ENCODE assay signal across 23 cellular contexts in the genomic region with DNA sequence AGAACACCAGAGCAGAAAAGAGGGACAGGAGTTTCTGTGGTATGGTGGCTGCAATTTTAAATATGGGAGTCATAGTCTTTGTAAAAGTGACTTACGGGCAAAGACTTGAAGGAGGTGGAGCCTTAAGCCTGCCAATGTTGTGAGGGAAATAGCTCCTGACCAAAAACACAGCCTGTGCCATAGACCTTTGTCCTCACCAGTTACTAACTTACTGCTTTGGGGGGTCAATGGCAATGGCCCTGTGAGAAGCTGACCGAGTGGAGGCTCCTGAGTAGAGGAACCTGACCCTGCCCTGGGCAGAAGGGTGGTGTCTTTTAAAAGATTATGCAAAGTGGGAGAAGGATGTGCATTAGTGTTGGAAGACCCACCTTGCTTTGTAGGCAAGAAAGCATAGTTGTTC. TPM values are rescaled to one million over a fixed set of nuclear protein-coding genes. Genes with fewer than 3 reads are reported as not detected.
DNase-seq lines count a peak whose midpoint lies in the region; TF ChIP-seq lines count a peak whose summit lies in the region.
"Had no signal": no experiment of that assay in that cellular context is flagged by ENCODE, and none has a peak within 500 bp of the region (broad histone marks: within the 10 kb centered on the region; RNA-seq: fewer than 3 reads in every experiment).

No MANE protein-coding gene starts in this region.

- intact Hi-C loops in ovary (cut with DNase I), result no loop called here

- H3K27me3 ChIP-seq in HUES48 (ENCODE audit: control insufficient read depth, insufficient read depth, low read length) (no peaks in the 10 kb centered on the region), iPS DF 6.9 (ENCODE audit: control insufficient read depth, insufficient read depth, low read length) (no peaks in the 10 kb centered on the region), subcutaneous abdominal adipose tissue (ENCODE audit: control insufficient read depth in 5 of 5, insufficient read depth in 4 of 5, low read length in 5 of 5) (no peaks in the 10 kb centered on the region), ovary (no peaks in the 10 kb centered on the region)
- H3K27me3 ChIP-seq: ascending aorta, gastrocnemius medialis had no signal

- H3K9me3 ChIP-seq in HUES48 (ENCODE audit: control insufficient read depth, insufficient read depth, low read length), result no peaks in the 10 kb centered on the region
- H3K9me3 ChIP-seq in SK-N-MC (ENCODE audit: low read depth, low read length), result no peaks in the 10 kb centered on the region
- H3K9me3 ChIP-seq in iPS DF 6.9 (ENCODE audit: control insufficient read depth, insufficient read depth, low read length), result no peaks in the 10 kb centered on the region
- H3K9me3 ChIP-seq in subcutaneous abdominal adipose tissue (ENCODE audit: control insufficient read depth in 5 of 5, low read length in 5 of 5), result no peaks in the 10 kb centered on the region
- no peaks in the 10 kb centered on the region for H3K9me3 ChIP-seq in ovary
- H3K9me3 ChIP-seq: ascending aorta, gastrocnemius medialis, left ventricle myocardium inferior, prostate gland had no signal

- TF ChIP-seq EP300 in ovary (IDR thresholded peaks at IDR 0.05), result no peak

- peak overlapping the region; percentile 36 for H3K9ac ChIP-seq in HUES48 (ENCODE audit: low read depth, low read length)
- peak overlapping the region; percentile 20 for H3K9ac ChIP-seq in SK-N-MC (ENCODE audit: insufficient read length)
- H3K9ac ChIP-seq in subcutaneous abdominal adipose tissue (ENCODE audit: low read length in 5 of 5), result peak overlapping the region in 1 of 5 donors; percentile 27

- peak overlapping the region; percentile 99 for H3K27ac ChIP-seq in HUES48 (ENCODE audit: low read depth, low read length)
- H3K27ac ChIP-seq in SK-N-MC, result no peak overlapping the region
- peak overlapping the region; percentile 38 for H3K27ac ChIP-seq in iPS DF 6.9 (ENCODE audit: low read length)
- peak overlapping the region; percentile 71 for H3K27ac ChIP-seq in subcutaneous abdominal adipose tissue (ENCODE audit: low read depth, low read length)
- H3K27ac ChIP-seq in ovary, result no peak overlapping the region
- H3K27ac ChIP-seq: ascending aorta, gastrocnemius medialis, left ventricle myocardium inferior, PC-9, prostate gland, skin epidermis had no signal

- peaks cover 36% of the 10 kb centered on the region for H3K4me1 ChIP-seq in HUES48 (ENCODE audit: control insufficient read depth, insufficient read depth, low read length)
- peaks cover 8% of the 10 kb centered on the region; the same call in 1 of the 2 replicates for H3K4me1 ChIP-seq in iPS DF 6.9 (ENCODE audit: control insufficient read depth, insufficient read depth, low read length)
- H3K4me1 ChIP-seq in subcutaneous abdominal adipose tissue (ENCODE audit: control insufficient read depth in 5 of 5, insufficient read depth in 5 of 5, low read length in 5 of 5), result peaks cover 3 to 74% (median 60%) of the 10 kb centered on the region in 5 donors
- peaks cover 1% of the 10 kb centered on the region for H3K4me1 ChIP-seq in ovary (ENCODE audit: insufficient read depth)
- H3K4me1 ChIP-seq: prostate gland had no signal

- H3K4me3 ChIP-seq in HUES48 (ENCODE audit: low read depth, low read length) (peak overlapping the region; percentile 50), SK-N-MC (no peak overlapping the region), iPS DF 6.9 (ENCODE audit: low read length) (no peak overlapping the region), subcutaneous abdominal adipose tissue (ENCODE audit: low read depth in 1 of 5, low read length in 5 of 5) (peak overlapping the region in 1 of 5 donors; percentile 12), ovary (no peak overlapping the region)
- H3K4me3 ChIP-seq: ascending aorta, gastrocnemius medialis, left ventricle myocardium inferior, PC-9, prostate gland, skin epidermis had no signal

- DNase-seq in SK-N-MC (ENCODE audit: low read depth, low spot score), result no peak
- no peak for DNase-seq in iPS DF 6.9 (ENCODE audit: low read depth, low spot score)
- no peak for DNase-seq in ovary
- DNase-seq in T1000 (lab: John Stamatoyannopoulos, UW), result no peak
- DNase-seq in ecto neural progenitor cell (ENCODE audit: low spot score), result no peak
- DNase-seq: activated CD8-positive, alpha-beta T cell treated with anti-CD3 and anti-CD28 coated beads for 36 hours; activated naive CD4-positive, alpha-beta T cell treated with anti-CD3 and anti-CD28 coated beads for 36 hours; activated T-cell treated with anti-CD3 and anti-CD28 coated beads, Interleukin-2, amount 50 U/mL, for 1 hour; DMS79 treated with DMSO at 0.1 percent for 48 hours; gastrocnemius medialis; IMR-90; left ventricle myocardium inferior; NCI-H1694; NCI-H2227 treated with DMSO at 0.1 percent for 48 hours; NCI-H774; PC-9; stimulated activated CD4-positive, alpha-beta T cell treated with anti-CD3 and anti-CD28 coated beads, Interleukin-2, amount 100 ng/mL, for 24 hours; trophoblast cell had no signal

- H3K36me3 ChIP-seq in HUES48 (ENCODE audit: control insufficient read depth, insufficient read depth, low read length) (peaks cover 24% of the 10 kb centered on the region), SK-N-MC (ENCODE audit: insufficient read depth, low read length) (peaks cover 56% of the 10 kb centered on the region), iPS DF 6.9 (ENCODE audit: control insufficient read depth, insufficient read depth, low read length) (no peaks in the 10 kb centered on the region), subcutaneous abdominal adipose tissue (ENCODE audit: control insufficient read depth in 5 of 5, insufficient read depth in 5 of 5, low read length in 5 of 5) (peaks cover 0 to 2% (median 0%) of the 10 kb centered on the region in 5 donors), ovary (no peaks in the 10 kb centered on the region)
- H3K36me3 ChIP-seq: prostate gland had no signal

- no peak for TF ChIP-seq POLR2A in ovary (IDR thresholded peaks at IDR 0.05)

- WGBS in iPS DF 6.9 (ENCODE audit: insufficient coverage, insufficient read length), result no CpG with 5 or more reads among the region's 2 CpGs
- WGBS in ovary, 3 donors, result 93 to 99% (median 98%) methylated on average over 2 of the region's 2 CpGs

- TF ChIP-seq CTCF in ovary (IDR thresholded peaks at IDR 0.05), result no peak

RNA-seq across cellular contexts. Expression of gene MTHFD1, which starts 3.8 kb away (rescaled TPM):
- total RNA-seq in ovary, result 10 to 100 TPM; 16.3 to 77.6 (median 52.1) TPM
- polyA plus RNA-seq in ovary, result 10 to 100 TPM; 21.5 to 63.7 TPM

Comparison
In these comparisons a context has a peak if more than half of its experiments do, and no peak if none do; other contexts are left out.
1. H3K27ac ChIP-seq: peak in HUES48 (single experiment), iPS DF 6.9 (single experiment) and subcutaneous abdominal adipose tissue (single experiment); none in SK-N-MC (single experiment) and ovary (0 of 2).